Comparison of ENCODE assay signal across 9 cellular contexts in the genomic region with DNA sequence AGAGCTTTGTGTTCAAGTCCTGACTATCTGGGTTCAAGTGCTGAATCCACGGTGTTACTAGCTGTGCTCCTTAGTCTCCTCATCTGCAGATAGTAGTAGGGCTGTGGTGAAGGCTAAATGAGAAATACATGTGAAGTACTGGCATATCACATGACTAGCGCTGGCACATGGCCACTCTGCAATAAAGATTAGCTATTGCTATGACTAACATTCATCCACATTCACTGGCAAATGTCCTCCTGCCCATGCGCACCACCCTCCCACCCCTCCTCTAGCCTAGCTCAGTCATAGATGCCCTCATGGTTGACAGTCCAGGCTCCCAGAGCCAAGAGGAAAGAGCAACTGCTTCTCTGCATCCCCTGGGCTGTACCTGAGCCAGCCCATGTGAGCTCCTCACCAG. TPM values are rescaled to one million over a fixed set of nuclear protein-coding genes. Genes with fewer than 3 reads are reported as not detected.
A peak's percentile ranks its signal among the peaks of the same experiment; 100 is the strongest.
DNase-seq lines count a peak whose midpoint lies in the region; ATAC-seq and TF ChIP-seq lines count a peak whose summit lies in the region.
"Had no signal": no experiment of that assay in that cellular context is flagged by ENCODE, and none has a peak within 500 bp of the region (broad histone marks: within the 10 kb centered on the region; RNA-seq: fewer than 3 reads in every experiment).

No MANE protein-coding gene starts in this region.

- RAD21 ChIA-PET in HCT116 (lab: Charles Lee; ENCODE audit: low non-redundant PET in 1 of 2, low total read pairs in 2 of 2, uncharacterized antibody in 2 of 2, unreplicated experiment in 2 of 2): no interaction called here

- H3K9me3 ChIP-seq in HCT116 (ENCODE audit: control insufficient read depth in 1 of 2, insufficient read depth in 1 of 2, low read depth in 1 of 2, low read length in 2 of 2): no peaks in the 10 kb centered on the region
- H3K9me3 ChIP-seq in SJCRH30 (replicated peaks): no peaks in the 10 kb centered on the region
- no peaks in the 10 kb centered on the region for H3K9me3 ChIP-seq in smooth muscle cell (replicated peaks; ENCODE audit: low read depth)
- H3K9me3 ChIP-seq: psoas muscle had no signal

- CTCF ChIA-PET in HCT116 (lab: Charles Lee): interaction anchor here (0.7 to 4.3 kb wide), 6 partner anchors 16 to 167 kb away, joined by 3 to 31 read pairs (median 5); a partner anchor contains a TSS

- no peak overlapping the region for H3K4me3 Mint-ChIP-seq in activated T-helper 17 cell treated with anti-CD3 and anti-CD28 coated beads, Interleukin-2, amount 50 U/mL, for 72 hours

- H3K27me3 ChIP-seq in HCT116 (ENCODE audit: insufficient read depth, low read length): no peaks in the 10 kb centered on the region
- H3K27me3 ChIP-seq in SJCRH30: no peaks in the 10 kb centered on the region
- no peaks in the 10 kb centered on the region for H3K27me3 ChIP-seq in smooth muscle cell (ENCODE audit: low read depth)

- H3F3A ChIP-seq in smooth muscle cell (ENCODE audit: low read depth): peaks cover 13% of the 10 kb centered on the region

- ATAC-seq in HCT116: peak; percentile 10; the same call in 1 of the 2 replicates
- no peak for ATAC-seq in activated T-helper 17 cell treated with anti-CD3 and anti-CD28 coated beads, Interleukin-2, amount 50 U/mL, for 72 hours (replicated peaks)
- no peak for ATAC-seq in HG03097 (IDR thresholded peaks at IDR 0.05; ENCODE audit: low FRiP score, unreplicated experiment)
- ATAC-seq: psoas muscle had no signal

- H3K36me3 Mint-ChIP-seq in activated T-helper 17 cell treated with anti-CD3 and anti-CD28 coated beads, Interleukin-2, amount 50 U/mL, for 72 hours (ENCODE audit: low read depth): peaks cover 26% of the 10 kb centered on the region

- in situ Hi-C loops in KBM-7 (cut with MboI; ENCODE audit: low pct_unique_long_range_greater_than_20kb, low sequenced_read_pairs): no loop called here

- H3K36me3 ChIP-seq in HCT116 (ENCODE audit: control insufficient read depth in 1 of 2, insufficient read depth in 2 of 2, low read length in 2 of 2) (peaks cover 2 to 13% of the 10 kb centered on the region in 2 experiments; a peak in 1 of 4 replicates), SJCRH30 (peaks cover 6% of the 10 kb centered on the region), smooth muscle cell (ENCODE audit: low read depth) (no peaks in the 10 kb centered on the region)

- TF ChIP-seq POLR2A in HCT116 (IDR thresholded peaks at IDR 0.05; ENCODE audit: borderline replicate concordance, extremely low read depth, insufficient read depth, insufficient read length): no peak

- no peak for TF ChIP-seq RAD21 in HCT116 (IDR thresholded peaks at IDR 0.05; ENCODE audit: low read depth)

- 24% methylated on average over 3 of the region's 3 CpGs for WGBS in smooth muscle cell (ENCODE audit: low lambda C conversion rate)

- H3K27ac ChIP-seq in HCT116 (ENCODE audit: low read depth, low read length): no peak overlapping the region
- no peak overlapping the region for H3K27ac ChIP-seq in SJCRH30
- H3K27ac ChIP-seq in smooth muscle cell (ENCODE audit: low read depth): no peak overlapping the region
- H3K27ac ChIP-seq: psoas muscle had no signal

- H3K4me2 ChIP-seq in HCT116 (ENCODE audit: low read length) (peak overlapping the region; percentile 5; the same call in 1 of the 2 replicates), smooth muscle cell (peak overlapping the region; percentile 3)

- H3K4me1 Mint-ChIP-seq in activated T-helper 17 cell treated with anti-CD3 and anti-CD28 coated beads, Interleukin-2, amount 50 U/mL, for 72 hours: no peaks in the 10 kb centered on the region

- H3K27me3 Mint-ChIP-seq in activated T-helper 17 cell treated with anti-CD3 and anti-CD28 coated beads, Interleukin-2, amount 50 U/mL, for 72 hours: no peaks in the 10 kb centered on the region

- intact Hi-C loops in HCT116 (cut with micrococcal nuclease): no loop called here

- H4K20me1 ChIP-seq in HCT116 (ENCODE audit: insufficient read depth) (no peaks in the 10 kb centered on the region), smooth muscle cell (ENCODE audit: low read depth) (peaks cover 3% of the 10 kb centered on the region)

- DNase-seq in HCT116 (ENCODE audit: low read depth, low spot score): no peak
- DNase-seq in SJCRH30: peak; percentile 54 to 58
- DNase-seq in fibroblast of pulmonary artery (ENCODE audit: low read depth): peak; percentile 92
- DNase-seq in smooth muscle cell (lab: John Stamatoyannopoulos, UW; ENCODE audit: unreplicated experiment): peak; percentile 73
- DNase-seq in KBM-7: no peak
- no peak for DNase-seq in NCI-H1105 treated with DMSO at 0.1 percent for 48 hours (lab: John Stamatoyannopoulos, UW)

- H2AFZ ChIP-seq in HCT116 (ENCODE audit: low read depth, low read length, poor library complexity, severe bottlenecking) (no peak overlapping the region), smooth muscle cell (ENCODE audit: low read depth) (no peak overlapping the region)

- H3K4me1 ChIP-seq in HCT116 (ENCODE audit: control insufficient read depth in 1 of 2, insufficient read depth in 2 of 2, low read length in 2 of 2): peaks cover 0 to 18% of the 10 kb centered on the region in 2 experiments; a peak in 2 of 4 replicates
- peaks cover 10% of the 10 kb centered on the region for H3K4me1 ChIP-seq in SJCRH30
- no peaks in the 10 kb centered on the region for H3K4me1 ChIP-seq in smooth muscle cell (ENCODE audit: low read depth)

- no peak overlapping the region for H3K27ac Mint-ChIP-seq in activated T-helper 17 cell treated with anti-CD3 and anti-CD28 coated beads, Interleukin-2, amount 50 U/mL, for 72 hours

- H3K9ac ChIP-seq in HCT116 (ENCODE audit: low read length) (no peak overlapping the region), smooth muscle cell (ENCODE audit: low read depth) (no peak overlapping the region)

- H3K4me3 ChIP-seq in HCT116 (replicated peaks in 1 of 2; ENCODE audit: low read depth in 1 of 2, low read length in 2 of 2): no peak overlapping the region
- H3K4me3 ChIP-seq in SJCRH30: no peak overlapping the region
- no peak overlapping the region for H3K4me3 ChIP-seq in fibroblast of pulmonary artery (replicated peaks; ENCODE audit: low read depth, low read length)
- no peak overlapping the region for H3K4me3 ChIP-seq in smooth muscle cell
- H3K4me3 ChIP-seq: psoas muscle had no signal

- POLR2A ChIA-PET in HCT116 (lab: Charles Lee): interaction anchor here (0.7 to 2.3 kb wide), 2 partner anchors 16 to 173 kb away, joined by 3 to 11 read pairs; a partner anchor contains a TSS

- no peaks in the 10 kb centered on the region for H3K9me3 Mint-ChIP-seq in activated T-helper 17 cell treated with anti-CD3 and anti-CD28 coated beads, Interleukin-2, amount 50 U/mL, for 72 hours

- H3K79me2 ChIP-seq in HCT116 (ENCODE audit: insufficient read depth, low read length) (no peaks in the 10 kb centered on the region), smooth muscle cell (ENCODE audit: low read depth) (no peaks in the 10 kb centered on the region)

- H3K9me2 ChIP-seq in HCT116 (ENCODE audit: insufficient read depth): no peaks in the 10 kb centered on the region

- no TSS peak for BruUV-seq in HCT116 (replicated peaks; lab: Mats Ljungman, UMichigan)

- TF ChIP-seq CTCF in HCT116 (IDR thresholded peaks at IDR 0.05 in 2 of 3, conservative IDR thresholded peaks at IDR 0.05 in 1 of 3; ENCODE audit: borderline replicate concordance in 1 of 3, insufficient read depth in 1 of 3, low read depth in 2 of 3, low read length in 2 of 3) (no peak), fibroblast of pulmonary artery (IDR thresholded peaks at IDR 0.05; ENCODE audit: low read length, missing control alignments) (no peak), smooth muscle cell (IDR thresholded peaks at IDR 0.05; ENCODE audit: borderline replicate concordance, insufficient read depth, poor library complexity, severe bottlenecking) (no peak)

TF ChIP-seq in HCT116, 20 proteins besides CTCF, POLR2A, EP300 and RAD21 (continues in another document):
- TF ChIP-seq CEBPB (IDR thresholded peaks at IDR 0.05; ENCODE audit: low read depth): no peak
- TF ChIP-seq EGR1 (IDR thresholded peaks at IDR 0.05; ENCODE audit: low read depth): no peak
- TF ChIP-seq, protein P1, sequence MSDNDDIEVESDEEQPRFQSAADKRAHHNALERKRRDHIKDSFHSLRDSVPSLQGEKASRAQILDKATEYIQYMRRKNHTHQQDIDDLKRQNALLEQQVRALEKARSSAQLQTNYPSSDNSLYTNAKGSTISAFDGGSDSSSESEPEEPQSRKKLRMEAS (IDR thresholded peaks at IDR 0.05): no peak
- TF ChIP-seq ELF1 (IDR thresholded peaks at IDR 0.05; ENCODE audit: borderline replicate concordance, low read depth): no peak

RNA-seq across cellular contexts. Expression of a gene that starts 8.5 kb away (rescaled TPM):
- total RNA-seq in HCT116 (2021; ENCODE audit: unreplicated experiment) (0.05 TPM), smooth muscle cell (21.7 and 32.9 TPM in 2 replicates)
- 0.01 TPM in 1 of 2 replicates, not detected in the other for polyA plus RNA-seq in HCT116 (2012)
- 0.45 and 0.51 TPM in 2 replicates for total RNA-seq in SJCRH30 (2014; rRNA removed; shearing (Covaris generic))
- 35.9 and 59.0 TPM in 2 replicates for polyA plus RNA-seq in smooth muscle cell
- total RNA-seq in activated T-helper 17 cell treated with anti-CD3 and anti-CD28 coated beads, Interleukin-2, amount 50 U/mL, for 72 hours: under 1 TPM in 1 of 2 donors, not detected in 1; 0.08 TPM

RNA-seq across cellular contexts. Expression of a gene that starts 15.8 kb away (rescaled TPM):
- total RNA-seq in HCT116 (2021; ENCODE audit: unreplicated experiment) (64.6 TPM), smooth muscle cell (67.8 and 202 TPM in 2 replicates)
- 66.4 and 70.0 TPM in 2 replicates for polyA plus RNA-seq in HCT116 (2012)
- 76.0 and 78.6 TPM in 2 replicates for total RNA-seq in SJCRH30 (2014; rRNA removed; shearing (Covaris generic))
- 113 and 114 TPM in 2 replicates for polyA plus RNA-seq in smooth muscle cell
- total RNA-seq in activated T-helper 17 cell treated with anti-CD3 and anti-CD28 coated beads, Interleukin-2, amount 50 U/mL, for 72 hours: 10 to 100 TPM; 47.8 to 72.6 TPM

RNA-seq across cellular contexts. Expression of a gene that starts 22.5 kb away (rescaled TPM):
- total RNA-seq in HCT116 (2021; ENCODE audit: unreplicated experiment) (71.8 TPM), smooth muscle cell (102 and 109 TPM in 2 replicates)
- polyA plus RNA-seq in HCT116 (2012): 36.3 and 43.4 TPM in 2 replicates
- total RNA-seq in SJCRH30 (2014; rRNA removed; shearing (Covaris generic)): 91.2 and 96.2 TPM in 2 replicates
- 169 and 186 TPM in 2 replicates for polyA plus RNA-seq in smooth muscle cell
- 100 to 1,000 TPM in 1 of 2 donors, 10 to 100 TPM in 1; 97.9 to 164 TPM for total RNA-seq in activated T-helper 17 cell treated with anti-CD3 and anti-CD28 coated beads, Interleukin-2, amount 50 U/mL, for 72 hours

RNA-seq across cellular contexts. Expression of a gene that starts 44.8 kb away (rescaled TPM):
- total RNA-seq in HCT116 (2021; ENCODE audit: unreplicated experiment) (28.2 TPM), smooth muscle cell (26.7 and 31.0 TPM in 2 replicates)
- polyA plus RNA-seq in HCT116 (2012): 25.4 and 28.9 TPM in 2 replicates
- total RNA-seq in SJCRH30 (2014; rRNA removed; shearing (Covaris generic)): 26.7 and 30.4 TPM in 2 replicates
- polyA plus RNA-seq in smooth muscle cell: 38.8 and 44.1 TPM in 2 replicates
- total RNA-seq in activated T-helper 17 cell treated with anti-CD3 and anti-CD28 coated beads, Interleukin-2, amount 50 U/mL, for 72 hours: 10 to 100 TPM; 50.0 to 50.8 TPM

RNA-seq across cellular contexts. Expression of a gene that starts 49.6 kb away (rescaled TPM):
- total RNA-seq in HCT116 (2021; ENCODE audit: unreplicated experiment): not detected
- polyA plus RNA-seq in HCT116 (2012): 0.04 and 0.24 TPM in 2 replicates
- 0.15 TPM in 1 of 2 replicates, not detected in the other for total RNA-seq in SJCRH30 (2014; rRNA removed; shearing (Covaris generic))
- 0.27 TPM in 1 of 2 replicates, not detected in the other for total RNA-seq in smooth muscle cell
- 0.66 and 0.85 TPM in 2 replicates for polyA plus RNA-seq in smooth muscle cell
- total RNA-seq in activated T-helper 17 cell treated with anti-CD3 and anti-CD28 coated beads, Interleukin-2, amount 50 U/mL, for 72 hours: under 1 TPM; 0.26 to 0.64 TPM
- total RNA-seq: psoas muscle had no signal

Comparison
In these comparisons a context has a peak if more than half of its experiments do, and no peak if none do; other contexts are left out.
1. DNase-seq: peak in SJCRH30 (2 of 2), fibroblast of pulmonary artery (single experiment) and smooth muscle cell (single experiment); none in HCT116 (single experiment), KBM-7 (single experiment) and NCI-H1105 treated with DMSO at 0.1 percent for 48 hours (single experiment).
2. RNA of a gene that starts 8.5 kb away (total RNA-seq): 21.7 to 32.9 TPM in smooth muscle cell; 0.45 to 0.51 TPM in SJCRH30, 0.08 TPM in activated T-helper 17 cell treated with anti-CD3 and anti-CD28 coated beads, Interleukin-2, amount 50 U/mL, for 72 hours and 0.05 TPM in HCT116 (single experiment); every median in the first group is over 10 times any median in the second.